In genomic region chr1:202189012-202189790, GRCh38 we compare ENCODE assay signal across 8 cellular contexts. TPM values are rescaled to one million over a fixed set of nuclear protein-coding genes. Genes with fewer than 3 reads are reported as not detected.
A peak's percentile ranks its signal among the peaks of the same experiment; 100 is the strongest.
DNase-seq lines count a peak whose midpoint lies in the region; ATAC-seq and TF ChIP-seq lines count a peak whose summit lies in the region.

No MANE protein-coding gene starts in this region.

- WGBS in sigmoid colon, 2 donors, result 58 to 62% methylated on average over 19 of the region's 19 CpGs

- DNase-seq in G401 (ENCODE audit: low spot score), result peak; percentile 55
- DNase-seq in Karpas-422, result peak; percentile 92
- peak; percentile 65 for DNase-seq in T follicular helper cell (ENCODE audit: low read depth)
- peak; percentile 87 for DNase-seq in activated naive CD8-positive, alpha-beta T cell treated with anti-CD3 and anti-CD28 coated beads, Interleukin-2, amount 10 ng/mL, durations not matched to agents 7 days and 5 days
- peak; percentile 81 for DNase-seq in left cardiac atrium
- no peak for DNase-seq in sigmoid colon
- no peak for DNase-seq in mesenteric fat pad (ENCODE audit: low spot score)

- H3K9ac ChIP-seq in Karpas-422 (ENCODE audit: low read length), result no peak overlapping the region

- intact Hi-C loops in left cardiac atrium (cut with DNase I) (loop anchor here (2.0 to 5.0 kb wide), 2 partner anchors 126 to 528 kb away; no protein-coding TSS in a partner anchor), sigmoid colon (cut with DNase I) (loop anchor here (2.0 kb wide), 1 partner anchor 530 kb away; no protein-coding TSS in a partner anchor)

- no peaks in the 10 kb centered on the region for H3K9me3 Mint-ChIP-seq in activated naive CD8-positive, alpha-beta T cell treated with anti-CD3 and anti-CD28 coated beads, Interleukin-2, amount 10 ng/mL, durations not matched to agents 7 days and 5 days

- 0 out of 2 replicates have a peak, but pooled peaks cover 3% of the 10 kb centered on the region for H4K20me1 ChIP-seq in Karpas-422 (ENCODE audit: insufficient read depth, low read depth, low read length)

- TF ChIP-seq CTCF in sigmoid colon (IDR thresholded peaks at IDR 0.05), result peak in 3 of 4 experiments; percentile 45 to 91 (median 48)

- H3K27me3 Mint-ChIP-seq in activated naive CD8-positive, alpha-beta T cell treated with anti-CD3 and anti-CD28 coated beads, Interleukin-2, amount 10 ng/mL, durations not matched to agents 7 days and 5 days, result peaks cover 9% of the 10 kb centered on the region

- no peak overlapping the region for H3K4me3 Mint-ChIP-seq in activated naive CD8-positive, alpha-beta T cell treated with anti-CD3 and anti-CD28 coated beads, Interleukin-2, amount 10 ng/mL, durations not matched to agents 7 days and 5 days

- H3K27ac ChIP-seq in Karpas-422 (ENCODE audit: low read length) (no peak overlapping the region), sigmoid colon (no peak overlapping the region)

- no peaks in the 10 kb centered on the region for H3K4me1 ChIP-seq in Karpas-422 (ENCODE audit: low read length)
- H3K4me1 ChIP-seq in sigmoid colon, result peaks cover 0 to 20% (median 9%) of the 10 kb centered on the region in 4 donors

- peaks cover 7% of the 10 kb centered on the region for H3K4me1 Mint-ChIP-seq in activated naive CD8-positive, alpha-beta T cell treated with anti-CD3 and anti-CD28 coated beads, Interleukin-2, amount 10 ng/mL, durations not matched to agents 7 days and 5 days

- no peak for TF ChIP-seq POLR2A in sigmoid colon (IDR thresholded peaks at IDR 0.05)

- no peaks in the 10 kb centered on the region for H3K27me3 ChIP-seq in Karpas-422 (ENCODE audit: low read length)
- H3K27me3 ChIP-seq in sigmoid colon, result peaks cover 11 to 24% (median 18%) of the 10 kb centered on the region in 3 donors

- no peak overlapping the region for H3K4me3 ChIP-seq in Karpas-422 (ENCODE audit: low read length)
- H3K4me3 ChIP-seq in sigmoid colon, result no peak overlapping the region

- peak; percentile 69 for ATAC-seq in activated naive CD8-positive, alpha-beta T cell treated with anti-CD3 and anti-CD28 coated beads, Interleukin-2, amount 10 ng/mL, durations not matched to agents 7 days and 5 days (ENCODE audit: low read depth)
- ATAC-seq in left cardiac atrium (peak; percentile 50 to 69), HG03432 (IDR thresholded peaks at IDR 0.05; ENCODE audit: unreplicated experiment) (no peak)

- H3K9me3 ChIP-seq in Karpas-422 (ENCODE audit: low read length) (no peaks in the 10 kb centered on the region), sigmoid colon (no peaks in the 10 kb centered on the region)

- H3K36me3 ChIP-seq in Karpas-422 (ENCODE audit: insufficient read depth, low read length) (no peaks in the 10 kb centered on the region), sigmoid colon (no peaks in the 10 kb centered on the region)

- no peaks in the 10 kb centered on the region for H3K79me2 ChIP-seq in Karpas-422 (ENCODE audit: low read length)

- POLR2A ChIA-PET in activated naive CD8-positive, alpha-beta T cell treated with anti-CD3 and anti-CD28 coated beads, Interleukin-2, amount 10 ng/mL, durations not matched to agents 7 days and 5 days (lab: Charles Lee), result interaction anchor here (1.0 kb wide), 1 partner anchor 34 kb away, joined by 3 read pairs; no protein-coding TSS in a partner anchor

- TF ChIP-seq EP300 in sigmoid colon (IDR thresholded peaks at IDR 0.05), result no peak

- in situ Hi-C loops in G401 (cut with HindIII; ENCODE audit: low sequenced_read_pairs), result no loop called here

- H3K36me3 Mint-ChIP-seq in activated naive CD8-positive, alpha-beta T cell treated with anti-CD3 and anti-CD28 coated beads, Interleukin-2, amount 10 ng/mL, durations not matched to agents 7 days and 5 days, result no peaks in the 10 kb centered on the region

- no peak overlapping the region for H2AFZ ChIP-seq in Karpas-422 (ENCODE audit: low read length)

- H3K27ac Mint-ChIP-seq in activated naive CD8-positive, alpha-beta T cell treated with anti-CD3 and anti-CD28 coated beads, Interleukin-2, amount 10 ng/mL, durations not matched to agents 7 days and 5 days, result no peak overlapping the region

- no peak overlapping the region for H3K4me2 ChIP-seq in Karpas-422 (ENCODE audit: low read depth, low read length, poor library complexity, severe bottlenecking)

- H3K9me2 ChIP-seq in Karpas-422 (replicated peaks; ENCODE audit: insufficient read depth, low read length), result no peaks in the 10 kb centered on the region

RNA-seq across cellular contexts. Expression of gene LGR6, which starts 4.4 kb away (rescaled TPM):
- not detected in 2 replicates for total RNA-seq in G401 (2014; rRNA removed; shearing (Covaris generic))
- not detected in 2 replicates for total RNA-seq in Karpas-422 (2014; rRNA removed; shearing (Covaris generic); ENCODE audit: low replicate concordance)
- 1 to 10 TPM; 2.7 to 5.2 TPM for total RNA-seq in activated naive CD8-positive, alpha-beta T cell treated with anti-CD3 and anti-CD28 coated beads, Interleukin-2, amount 10 ng/mL, durations not matched to agents 7 days and 5 days
- total RNA-seq in left cardiac atrium, result 1 to 10 TPM; 6.0 to 6.1 TPM
- under 1 TPM in 2 of 4 donors, not detected in 2; 0.14 to 0.28 TPM for total RNA-seq in sigmoid colon
- polyA plus RNA-seq in sigmoid colon, result 1 to 10 TPM in 1 of 3 donors, not detected in 2; 1.0 TPM
- total RNA-seq in mesenteric fat pad, result 0.35 TPM

RNA-seq across cellular contexts. Expression of gene PTPN7, which starts 28.8 kb away (rescaled TPM):
- not detected in 2 replicates for total RNA-seq in G401 (2014; rRNA removed; shearing (Covaris generic))
- total RNA-seq in Karpas-422 (2014; rRNA removed; shearing (Covaris generic); ENCODE audit: low replicate concordance), result 33.4 and 39.2 TPM in 2 replicates
- 100 to 1,000 TPM; 172 to 181 TPM for total RNA-seq in activated naive CD8-positive, alpha-beta T cell treated with anti-CD3 and anti-CD28 coated beads, Interleukin-2, amount 10 ng/mL, durations not matched to agents 7 days and 5 days
- total RNA-seq in left cardiac atrium (1 to 10 TPM; 1.3 to 1.9 TPM), sigmoid colon (1 to 10 TPM in 2 of 4 donors, under 1 TPM in 1, not detected in 1; 0.71 to 6.2 (median 3.0) TPM), mesenteric fat pad (3.0 TPM)
- polyA plus RNA-seq in sigmoid colon, result 10 to 100 TPM in 1 of 3 donors, 1 to 10 TPM in 2; 2.3 to 18.2 (median 6.0) TPM

RNA-seq across cellular contexts. Expression of gene ARL8A, which starts 44.7 kb away (rescaled TPM):
- 15.1 and 17.0 TPM in 2 replicates for total RNA-seq in G401 (2014; rRNA removed; shearing (Covaris generic))
- 26.7 and 44.9 TPM in 2 replicates for total RNA-seq in Karpas-422 (2014; rRNA removed; shearing (Covaris generic); ENCODE audit: low replicate concordance)
- 10 to 100 TPM; 45.9 to 56.5 TPM for total RNA-seq in activated naive CD8-positive, alpha-beta T cell treated with anti-CD3 and anti-CD28 coated beads, Interleukin-2, amount 10 ng/mL, durations not matched to agents 7 days and 5 days
- total RNA-seq in left cardiac atrium (10 to 100 TPM; 55.6 to 79.8 TPM), sigmoid colon (10 to 100 TPM; 21.6 to 29.0 (median 25.2) TPM), mesenteric fat pad (106 TPM)
- 10 to 100 TPM; 13.8 to 22.4 (median 15.7) TPM for polyA plus RNA-seq in sigmoid colon

Comparison
In these comparisons a context has a peak if more than half of its experiments do, and no peak if none do; other contexts are left out.
1. DNase-seq: peak in G401 (single experiment), Karpas-422 (single experiment), T follicular helper cell (single experiment), activated naive CD8-positive, alpha-beta T cell treated with anti-CD3 and anti-CD28 coated beads, Interleukin-2, amount 10 ng/mL, durations not matched to agents 7 days and 5 days (single experiment) and left cardiac atrium (single experiment); none in sigmoid colon (single experiment) and mesenteric fat pad (single experiment).